In genomic region chr12:132448453-132448800, GRCh38 we compare ENCODE assay signal across 27 cellular contexts. TPM values are rescaled to one million over a fixed set of nuclear protein-coding genes. Genes with fewer than 3 reads are reported as not detected.
DNase-seq lines count a peak whose midpoint lies in the region; ATAC-seq and TF ChIP-seq lines count a peak whose summit lies in the region.
"Had no signal": no experiment of that assay in that cellular context is flagged by ENCODE, and none has a peak within 500 bp of the region (broad histone marks: within the 10 kb centered on the region; RNA-seq: fewer than 3 reads in every experiment).

No MANE protein-coding gene starts in this region.

- no peak overlapping the region for H3K4me3 ChIP-seq in WERI-Rb-1 (ENCODE audit: low read depth, low read length)
- H3K4me3 ChIP-seq in spleen, result no peak overlapping the region
- H3K4me3 ChIP-seq in lower lobe of right lung, result no peak overlapping the region
- H3K4me3 ChIP-seq: GM12878, GM23248, SJCRH30 had no signal

- no peak for TF ChIP-seq POLR2A in spleen (IDR thresholded peaks at IDR 0.05)

- DNase-seq in activated naive CD4-positive, alpha-beta T cell treated with anti-CD3 and anti-CD28 coated beads, Interleukin-2, amount 10 ng/mL, durations not matched to agents 7 days and 5 days, result no peak
- DNase-seq in activated naive CD4-positive, alpha-beta T cell (lab: John Stamatoyannopoulos, UW), result no peak
- DNase-seq in WERI-Rb-1 (no peak), spleen (no peak), lower lobe of right lung (no peak), SHP77 (lab: John Stamatoyannopoulos, UW) (no peak)
- no peak for DNase-seq in naive thymus-derived CD8-positive, alpha-beta T cell
- DNase-seq: AML-193, Caco-2, DMS 273 treated with DMSO at 0.1 percent for 48 hours, DMS79 treated with DMSO at 0.1 percent for 48 hours, GM23248, H9, HFFc6, IMR-90, NCI-H1092 treated with DMSO at 0.1 percent for 48 hours, NCI-H146, NCI-H2029 treated with DMSO at 0.1 percent for 48 hours, NCI-H2171, NCI-H345, NCI-H524, NCI-H774 had no signal

- H3K27me3 ChIP-seq in WERI-Rb-1 (ENCODE audit: insufficient read depth, low read depth, severe bottlenecking) (no peaks in the 10 kb centered on the region), spleen (replicated peaks in 1 of 7) (peaks cover 0 to 28% (median 8%) of the 10 kb centered on the region in 7 donors), lower lobe of right lung (ENCODE audit: low read depth) (peaks cover 32% of the 10 kb centered on the region)

- intact Hi-C loops in spleen (cut with DNase I; ENCODE audit: low total_unique reads) (no loop called here), lower lobe of right lung (cut with DNase I) (no loop called here)

- H3K36me3 ChIP-seq in WERI-Rb-1 (no peaks in the 10 kb centered on the region), spleen (no peaks in the 10 kb centered on the region), lower lobe of right lung (no peaks in the 10 kb centered on the region)
- H3K36me3 ChIP-seq: SJCRH30 had no signal

- H3K4me1 Mint-ChIP-seq in activated naive CD4-positive, alpha-beta T cell treated with anti-CD3 and anti-CD28 coated beads, Interleukin-2, amount 10 ng/mL, durations not matched to agents 7 days and 5 days, result peaks cover 60% of the 10 kb centered on the region
- peaks cover 30 to 74% (median 64%) of the 10 kb centered on the region in 4 donors for H3K4me1 Mint-ChIP-seq in naive thymus-derived CD8-positive, alpha-beta T cell

- WGBS in spleen, 5 donors, result 89 to 94% (median 90%) methylated on average over 8 of the region's 8 CpGs

- POLR2A ChIA-PET in naive thymus-derived CD8-positive, alpha-beta T cell (lab: Charles Lee), result interaction anchor here (1.1 to 3.6 kb wide), 7 partner anchors 9 to 40 kb away, joined by 3 to 20 read pairs (median 7); no protein-coding TSS in a partner anchor

- H3K4me3 Mint-ChIP-seq in activated naive CD4-positive, alpha-beta T cell treated with anti-CD3 and anti-CD28 coated beads, Interleukin-2, amount 10 ng/mL, durations not matched to agents 7 days and 5 days, result no peak overlapping the region
- H3K4me3 Mint-ChIP-seq in naive thymus-derived CD8-positive, alpha-beta T cell, result peak overlapping the region in 2 of 10 donors; percentile 26 to 42
- H3K4me3 Mint-ChIP-seq: H9, HFFc6 had no signal

- CTCF ChIA-PET in activated naive CD4-positive, alpha-beta T cell treated with anti-CD3 and anti-CD28 coated beads, Interleukin-2, amount 10 ng/mL, durations not matched to agents 7 days and 5 days (lab: Charles Lee), result interaction anchor here (0.7 to 1.7 kb wide), 2 partner anchors 9 to 13 kb away, joined by 3 read pairs; no protein-coding TSS in a partner anchor

- H3K4me1 ChIP-seq in spleen (peaks cover 14 to 81% (median 45%) of the 10 kb centered on the region in 6 donors), lower lobe of right lung (no peaks in the 10 kb centered on the region)
- H3K4me1 ChIP-seq: Caco-2 had no signal

- H3K36me3 Mint-ChIP-seq in activated naive CD4-positive, alpha-beta T cell treated with anti-CD3 and anti-CD28 coated beads, Interleukin-2, amount 10 ng/mL, durations not matched to agents 7 days and 5 days, result peaks cover 3% of the 10 kb centered on the region
- H3K36me3 Mint-ChIP-seq in naive thymus-derived CD8-positive, alpha-beta T cell, result no peaks in the 10 kb centered on the region

- TF ChIP-seq CTCF in WERI-Rb-1 (IDR thresholded peaks at IDR 0.05; ENCODE audit: low read depth, low read length) (no peak), spleen (IDR thresholded peaks at IDR 0.05 in 8 of 11, conservative IDR thresholded peaks at IDR 0.05 in 3 of 11) (no peak), lower lobe of right lung (IDR thresholded peaks at IDR 0.05) (no peak)

- peak overlapping the region; percentile 99 for H3K27ac ChIP-seq in WERI-Rb-1
- peak overlapping the region in 2 of 8 donors; percentile 63 to 78 for H3K27ac ChIP-seq in spleen
- H3K27ac ChIP-seq in lower lobe of right lung, result no peak overlapping the region
- H3K27ac ChIP-seq: GM23248, KMS-11, SJCRH30 had no signal

- ATAC-seq in naive thymus-derived CD8-positive, alpha-beta T cell, result no peak
- no peak for ATAC-seq in HG03039 (IDR thresholded peaks at IDR 0.05; ENCODE audit: unreplicated experiment)
- ATAC-seq in lower lobe of right lung, result no peak
- ATAC-seq: GM12878, Panc1 had no signal

- no peaks in the 10 kb centered on the region for H3K9me3 Mint-ChIP-seq in activated naive CD4-positive, alpha-beta T cell treated with anti-CD3 and anti-CD28 coated beads, Interleukin-2, amount 10 ng/mL, durations not matched to agents 7 days and 5 days
- no peaks in the 10 kb centered on the region for H3K9me3 Mint-ChIP-seq in naive thymus-derived CD8-positive, alpha-beta T cell
- H3K9me3 Mint-ChIP-seq: HFFc6 had no signal

- peaks cover 24% of the 10 kb centered on the region for H3K27me3 Mint-ChIP-seq in activated naive CD4-positive, alpha-beta T cell treated with anti-CD3 and anti-CD28 coated beads, Interleukin-2, amount 10 ng/mL, durations not matched to agents 7 days and 5 days
- H3K27me3 Mint-ChIP-seq in naive thymus-derived CD8-positive, alpha-beta T cell, result peaks cover 0 to 1% (median 0%) of the 10 kb centered on the region in 5 donors

- H3K9me3 ChIP-seq in WERI-Rb-1 (ENCODE audit: severe bottlenecking) (no peaks in the 10 kb centered on the region), spleen (no peaks in the 10 kb centered on the region), lower lobe of right lung (no peaks in the 10 kb centered on the region)
- H3K9me3 ChIP-seq: Caco-2, SJCRH30 had no signal

- peak overlapping the region; percentile 45 for H3K27ac Mint-ChIP-seq in activated naive CD4-positive, alpha-beta T cell treated with anti-CD3 and anti-CD28 coated beads, Interleukin-2, amount 10 ng/mL, durations not matched to agents 7 days and 5 days
- peak overlapping the region; percentile 18 to 100 (median 84) for H3K27ac Mint-ChIP-seq in naive thymus-derived CD8-positive, alpha-beta T cell
- H3K27ac Mint-ChIP-seq: H9, HFFc6 had no signal

RNA-seq across cellular contexts. Expression of gene FBRSL1, which starts 41.5 kb away (rescaled TPM):
- total RNA-seq in naive thymus-derived CD8-positive, alpha-beta T cell, result 100 to 1,000 TPM in 1 of 2 experiments, 10 to 100 TPM in 1; 97.5 to 101 TPM
- polyA plus RNA-seq in naive thymus-derived CD8-positive, alpha-beta T cell, result 1 to 10 TPM in 1 of 3 donors, under 1 TPM in 2; 0.38 to 1.0 (median 0.42) TPM
- total RNA-seq in spleen (100 to 1,000 TPM in 1 of 7 donors, 10 to 100 TPM in 6; 28.3 to 161 (median 60.4) TPM), lower lobe of right lung (47.6 TPM)
- 10 to 100 TPM; 14.3 to 40.3 (median 22.3) TPM for polyA plus RNA-seq in spleen
